In the genomic region with DNA sequence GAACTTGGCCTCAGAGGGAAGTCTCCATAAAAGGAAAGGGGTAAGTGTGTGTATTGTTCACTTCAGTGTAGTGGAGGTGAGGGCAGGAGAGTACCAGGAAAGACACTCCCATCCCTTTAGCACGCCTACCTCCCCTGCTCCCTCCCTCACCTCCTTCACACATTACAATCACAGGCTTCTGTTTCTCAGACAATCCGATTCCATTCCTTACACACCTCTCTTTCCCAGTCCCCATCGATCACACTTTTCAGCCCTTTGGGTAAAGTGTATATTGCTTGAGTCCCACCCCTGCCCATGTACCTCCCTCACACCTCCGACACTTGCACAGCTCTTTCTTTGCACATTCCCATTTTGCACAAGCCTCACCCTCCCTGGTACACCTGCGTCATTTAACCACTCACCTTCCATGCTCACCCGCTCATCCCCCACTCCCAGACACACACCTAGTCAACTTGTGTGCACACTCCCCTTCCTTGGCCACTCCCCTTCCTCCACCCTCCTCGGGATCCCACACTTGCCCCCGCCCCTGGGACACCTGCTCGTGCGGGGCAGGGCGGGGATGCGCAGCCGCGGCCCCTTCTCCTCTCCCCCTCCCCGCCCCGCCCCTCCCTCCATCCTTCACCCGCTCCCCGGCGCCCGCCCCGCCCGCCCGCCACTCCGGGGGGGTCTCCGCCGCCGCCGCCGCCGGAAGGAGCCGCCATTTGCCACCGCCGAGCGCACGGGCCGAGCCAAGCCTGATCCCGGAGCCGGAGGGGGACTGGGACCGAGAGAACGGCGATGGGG, we compare ENCODE assay signal across 8 cellular contexts. TPM values are rescaled to one million over a fixed set of nuclear protein-coding genes. Genes with fewer than 3 reads are reported as not detected.
DNase-seq lines count a peak whose midpoint lies in the region; ATAC-seq and TF ChIP-seq lines count a peak whose summit lies in the region.

A gene with protein sequence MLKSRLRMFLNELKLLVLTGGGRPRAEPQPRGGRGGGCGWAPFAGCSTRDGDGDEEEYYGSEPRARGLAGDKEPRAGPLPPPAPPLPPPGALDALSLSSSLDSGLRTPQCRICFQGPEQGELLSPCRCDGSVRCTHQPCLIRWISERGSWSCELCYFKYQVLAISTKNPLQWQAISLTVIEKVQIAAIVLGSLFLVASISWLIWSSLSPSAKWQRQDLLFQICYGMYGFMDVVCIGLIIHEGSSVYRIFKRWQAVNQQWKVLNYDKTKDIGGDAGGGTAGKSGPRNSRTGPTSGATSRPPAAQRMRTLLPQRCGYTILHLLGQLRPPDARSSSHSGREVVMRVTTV (plus strand): TSS at position 693 of the 783 bp plus-strand sequence. CDS start 426 bp downstream, outside the sequence.

- H3K4me1 ChIP-seq in right cardiac atrium (ENCODE audit: control insufficient read depth, insufficient read depth, low read length) (peaks cover 2% of the 10 kb centered on the region), sigmoid colon (peaks cover 0 to 41% (median 37%) of the 10 kb centered on the region in 4 donors)

- H3K4me1 Mint-ChIP-seq in activated naive CD8-positive, alpha-beta T cell treated with anti-CD3 and anti-CD28 coated beads, Interleukin-2, amount 10 ng/mL, durations not matched to agents 7 days and 5 days: peaks cover 45% of the 10 kb centered on the region

- no peak for TF ChIP-seq CTCF in sigmoid colon (IDR thresholded peaks at IDR 0.05)

- no peaks in the 10 kb centered on the region for H3K27me3 Mint-ChIP-seq in activated naive CD8-positive, alpha-beta T cell treated with anti-CD3 and anti-CD28 coated beads, Interleukin-2, amount 10 ng/mL, durations not matched to agents 7 days and 5 days

- no peak for TF ChIP-seq EP300 in sigmoid colon (IDR thresholded peaks at IDR 0.05)

- DNase-seq in DMS153 (lab: John Stamatoyannopoulos, UW): peak; percentile 49
- DNase-seq in NCI-H1048 (lab: John Stamatoyannopoulos, UW): peak; percentile 31
- peak; percentile 83 for DNase-seq in SW480 (ENCODE audit: low spot score)
- DNase-seq in activated naive CD8-positive, alpha-beta T cell treated with anti-CD3 and anti-CD28 coated beads, Interleukin-2, amount 10 ng/mL, durations not matched to agents 7 days and 5 days: peak; percentile 82
- DNase-seq in right cardiac atrium: peak; percentile 57 to 86 (median 84)
- DNase-seq in sigmoid colon: peak; percentile 79
- DNase-seq in OCI-M2 (lab: John Stamatoyannopoulos, UW; ENCODE audit: unreplicated experiment): no peak

- WGBS in right cardiac atrium: 1% methylated on average over 41 of the region's 41 CpGs
- WGBS in sigmoid colon, 2 donors: 1% methylated on average over 41 of the region's 41 CpGs

- POLR2A ChIA-PET in activated naive CD8-positive, alpha-beta T cell treated with anti-CD3 and anti-CD28 coated beads, Interleukin-2, amount 10 ng/mL, durations not matched to agents 7 days and 5 days (lab: Charles Lee): interaction anchor here (0.8 to 3.1 kb wide), 5 partner anchors 10 to 27 kb away, joined by 3 to 20 read pairs (median 4); partner anchors contain the start of genes CYP27B1 and TSPAN31

- peak within 1 kb of the TSS; percentile 85 for H3K27ac Mint-ChIP-seq in activated naive CD8-positive, alpha-beta T cell treated with anti-CD3 and anti-CD28 coated beads, Interleukin-2, amount 10 ng/mL, durations not matched to agents 7 days and 5 days

- H3K36me3 Mint-ChIP-seq in activated naive CD8-positive, alpha-beta T cell treated with anti-CD3 and anti-CD28 coated beads, Interleukin-2, amount 10 ng/mL, durations not matched to agents 7 days and 5 days: peaks cover 20% of the 10 kb centered on the region

- TF ChIP-seq POLR2A in sigmoid colon (IDR thresholded peaks at IDR 0.05): no peak

- H3K9me3 ChIP-seq in right cardiac atrium (ENCODE audit: control insufficient read depth, low read length) (no peaks in the 10 kb centered on the region), sigmoid colon (no peaks in the 10 kb centered on the region)

- peaks cover 0 to 37% (median 13%) of the 10 kb centered on the region in 4 donors for H3K36me3 ChIP-seq in sigmoid colon

- ATAC-seq in GM21825 (IDR thresholded peaks at IDR 0.05; ENCODE audit: unreplicated experiment) (peak; percentile 35), right cardiac atrium (peak in 1 of 2 donors; percentile 2)
- peak; percentile 49 for ATAC-seq in activated naive CD8-positive, alpha-beta T cell treated with anti-CD3 and anti-CD28 coated beads, Interleukin-2, amount 10 ng/mL, durations not matched to agents 7 days and 5 days (ENCODE audit: low read depth)

- intact Hi-C loops in right cardiac atrium (cut with DNase I): no loop called here
- intact Hi-C loops in sigmoid colon (cut with DNase I): no loop called here

- H3K4me3 Mint-ChIP-seq in activated naive CD8-positive, alpha-beta T cell treated with anti-CD3 and anti-CD28 coated beads, Interleukin-2, amount 10 ng/mL, durations not matched to agents 7 days and 5 days: peak within 1 kb of the TSS; percentile 87

- no peaks in the 10 kb centered on the region for H3K27me3 ChIP-seq in right cardiac atrium (ENCODE audit: control insufficient read depth, insufficient read depth)
- H3K27me3 ChIP-seq in sigmoid colon: no peaks in the 10 kb centered on the region

- H3K4me3 ChIP-seq in right cardiac atrium (ENCODE audit: low read length): peak within 1 kb of the TSS; percentile 97
- peak within 1 kb of the TSS; percentile 51 to 93 (median 84) for H3K4me3 ChIP-seq in sigmoid colon

- H3K27ac ChIP-seq in right cardiac atrium (ENCODE audit: low read length) (no peak within 1 kb of the TSS), sigmoid colon (peak within 1 kb of the TSS; percentile 61 to 77 (median 66))

- H3K9me3 Mint-ChIP-seq in activated naive CD8-positive, alpha-beta T cell treated with anti-CD3 and anti-CD28 coated beads, Interleukin-2, amount 10 ng/mL, durations not matched to agents 7 days and 5 days: no peaks in the 10 kb centered on the region

RNA-seq across cellular contexts. Expression of the gene that starts here (rescaled TPM):
- 10 to 100 TPM; 37.1 to 38.3 TPM for total RNA-seq in activated naive CD8-positive, alpha-beta T cell treated with anti-CD3 and anti-CD28 coated beads, Interleukin-2, amount 10 ng/mL, durations not matched to agents 7 days and 5 days
- total RNA-seq in right cardiac atrium (10 to 100 TPM; 15.2 to 17.8 (median 16.4) TPM), sigmoid colon (10 to 100 TPM in 2 of 4 donors, 1 to 10 TPM in 2; 6.1 to 12.5 (median 9.4) TPM)
- polyA plus RNA-seq in right cardiac atrium (14.3 TPM), sigmoid colon (10 to 100 TPM in 1 of 3 donors, 1 to 10 TPM in 2; 5.5 to 14.9 (median 7.8) TPM)
